In the genomic region with DNA sequence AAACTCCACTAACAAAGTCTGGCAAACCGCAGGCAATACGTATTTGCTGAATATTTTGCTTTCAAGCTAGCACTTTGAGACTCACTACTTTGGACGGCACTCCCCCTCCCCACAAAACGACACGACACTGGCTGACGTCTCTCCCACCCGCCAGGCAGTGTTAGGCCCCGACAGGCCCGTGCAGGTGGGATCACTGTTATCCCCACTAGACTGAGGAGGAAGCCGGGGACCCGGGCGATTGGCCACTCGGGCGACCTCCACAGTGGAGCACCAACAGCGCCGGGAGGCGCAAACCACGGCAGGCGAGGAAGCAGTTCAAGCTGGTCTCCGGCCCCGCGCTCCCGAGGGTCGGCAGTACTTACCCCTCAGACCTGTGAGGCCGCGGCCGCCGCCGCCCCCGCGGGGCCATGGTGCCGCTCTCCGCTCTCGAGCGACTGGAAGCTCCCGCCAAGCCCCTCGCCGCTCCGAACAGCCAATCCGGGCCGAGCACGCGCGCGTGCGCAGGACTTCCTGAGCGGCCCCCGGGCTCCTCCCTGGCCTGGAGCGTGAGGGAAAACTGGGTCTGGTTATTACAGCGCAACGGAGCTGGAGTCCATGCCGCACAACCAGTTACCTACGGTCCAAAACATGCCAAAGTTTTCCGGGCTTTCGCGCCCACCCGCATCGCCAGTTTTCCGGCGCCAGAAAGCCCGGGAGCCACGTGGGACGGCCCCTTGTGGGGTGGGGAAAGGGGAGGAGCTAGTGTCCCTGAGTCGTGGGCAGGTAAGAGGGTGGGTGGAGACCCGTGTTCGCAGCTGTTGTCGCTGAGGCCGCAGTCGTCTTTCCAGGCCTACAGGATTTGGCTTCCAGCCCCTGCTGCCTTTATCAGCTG, we compare ENCODE assay signal across 8 cellular contexts. TPM values are rescaled to one million over a fixed set of nuclear protein-coding genes. Genes with fewer than 3 reads are reported as not detected.
DNase-seq lines count a peak whose midpoint lies in the region; ATAC-seq, FAIRE-seq and TF ChIP-seq lines count a peak whose summit lies in the region.

A gene with protein sequence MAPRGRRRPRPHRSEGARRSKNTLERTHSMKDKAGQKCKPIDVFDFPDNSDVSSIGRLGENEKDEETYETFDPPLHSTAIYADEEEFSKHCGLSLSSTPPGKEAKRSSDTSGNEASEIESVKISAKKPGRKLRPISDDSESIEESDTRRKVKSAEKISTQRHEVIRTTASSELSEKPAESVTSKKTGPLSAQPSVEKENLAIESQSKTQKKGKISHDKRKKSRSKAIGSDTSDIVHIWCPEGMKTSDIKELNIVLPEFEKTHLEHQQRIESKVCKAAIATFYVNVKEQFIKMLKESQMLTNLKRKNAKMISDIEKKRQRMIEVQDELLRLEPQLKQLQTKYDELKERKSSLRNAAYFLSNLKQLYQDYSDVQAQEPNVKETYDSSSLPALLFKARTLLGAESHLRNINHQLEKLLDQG (minus strand): TSS at position 443 of the 871 bp plus-strand sequence. CDS start 34 bp downstream, at position 409.

- no peaks in the 10 kb centered on the region for H3K36me3 Mint-ChIP-seq in T-helper 17 cell (ENCODE audit: low read depth)

- no peaks in the 10 kb centered on the region for H3K27me3 Mint-ChIP-seq in T-helper 17 cell

- H3K9me3 ChIP-seq in T-helper 17 cell (ENCODE audit: control insufficient read depth, low read length, poor library complexity, severe bottlenecking) (no peaks in the 10 kb centered on the region), prostate gland (no peaks in the 10 kb centered on the region)

- H3K4me1 ChIP-seq in prostate gland (replicated peaks) = no peaks in the 10 kb centered on the region

- WGBS in prostate gland = under 1% methylated on average over 56 of the region's 69 CpGs

- peak in 1 of 4 experiments; percentile 36 for TF ChIP-seq CTCF in prostate gland (IDR thresholded peaks at IDR 0.05)

- peak; percentile 75 for TF ChIP-seq POLR2A in GM15510 (IDR thresholded peaks at IDR 0.05; ENCODE audit: borderline replicate concordance, extremely low read depth, insufficient read length)
- peak; percentile 67 for TF ChIP-seq POLR2A in prostate gland (IDR thresholded peaks at IDR 0.05)

- peak within 1 kb of the TSS; percentile 91 for H3K4me3 Mint-ChIP-seq in T-helper 17 cell

- H3K27me3 ChIP-seq in prostate gland (replicated peaks; ENCODE audit: insufficient read depth) = no peaks in the 10 kb centered on the region

- peak within 1 kb of the TSS; percentile 76 for H3K27ac ChIP-seq in angular gyrus (ENCODE audit: low read depth, low read length)
- peak within 1 kb of the TSS; percentile 61 to 77 for H3K27ac ChIP-seq in prostate gland

- H3K4me1 Mint-ChIP-seq in T-helper 17 cell = peaks cover 8% of the 10 kb centered on the region

- ATAC-seq in HG02885 (IDR thresholded peaks at IDR 0.05; ENCODE audit: poor library complexity, unreplicated experiment) (peak; percentile 89), T-helper 17 cell (peak; percentile 97), left ventricle myocardium superior (peak; percentile 99)

- no peak for FAIRE-seq in urothelium cell line (lab: Jason Lieb, UNC)

- H3K27ac Mint-ChIP-seq in T-helper 17 cell = peak within 1 kb of the TSS; percentile 79

- DNase-seq in NCI-H1694 treated with DMSO at 0.1 percent for 48 hours (lab: John Stamatoyannopoulos, UW) (peak; percentile 96), T-helper 17 cell (peak; percentile 90 to 93 (median 93)), left ventricle myocardium superior (peak; percentile 96), prostate gland (ENCODE audit: low spot score) (peak; percentile 96), urothelium cell line (ENCODE audit: low spot score) (peak; percentile 98)

- intact Hi-C loops in left ventricle myocardium superior (cut with micrococcal nuclease) (no loop called here), prostate gland (cut with DNase I) (loop anchor here (5.0 kb wide), 2 partner anchors 87 to 197 kb away; a partner anchor contains a TSS)

- peak within 1 kb of the TSS; percentile 63 to 65 for H3K4me3 ChIP-seq in prostate gland

- H3K36me3 ChIP-seq in prostate gland = no peaks in the 10 kb centered on the region

RNA-seq across cellular contexts. Expression of the gene that starts here (rescaled TPM):
- 10 to 100 TPM in 1 of 2 donors, 1 to 10 TPM in 1; 5.4 to 10.4 TPM for total RNA-seq in T-helper 17 cell
- 1.5 TPM for total RNA-seq in left ventricle myocardium superior
- 10 to 100 TPM in 1 of 2 donors, 1 to 10 TPM in 1; 2.6 to 15.5 TPM for total RNA-seq in prostate gland

Comparison
In these comparisons a context has a peak if more than half of its experiments do, and no peak if none do; other contexts are left out.
1. Peak in every context shown above with its lines: DNase-seq, ATAC-seq, H3K4me3 ChIP-seq and H3K27ac ChIP-seq.